Comparison of ENCODE assay signal across 8 cellular contexts in the genomic region with DNA sequence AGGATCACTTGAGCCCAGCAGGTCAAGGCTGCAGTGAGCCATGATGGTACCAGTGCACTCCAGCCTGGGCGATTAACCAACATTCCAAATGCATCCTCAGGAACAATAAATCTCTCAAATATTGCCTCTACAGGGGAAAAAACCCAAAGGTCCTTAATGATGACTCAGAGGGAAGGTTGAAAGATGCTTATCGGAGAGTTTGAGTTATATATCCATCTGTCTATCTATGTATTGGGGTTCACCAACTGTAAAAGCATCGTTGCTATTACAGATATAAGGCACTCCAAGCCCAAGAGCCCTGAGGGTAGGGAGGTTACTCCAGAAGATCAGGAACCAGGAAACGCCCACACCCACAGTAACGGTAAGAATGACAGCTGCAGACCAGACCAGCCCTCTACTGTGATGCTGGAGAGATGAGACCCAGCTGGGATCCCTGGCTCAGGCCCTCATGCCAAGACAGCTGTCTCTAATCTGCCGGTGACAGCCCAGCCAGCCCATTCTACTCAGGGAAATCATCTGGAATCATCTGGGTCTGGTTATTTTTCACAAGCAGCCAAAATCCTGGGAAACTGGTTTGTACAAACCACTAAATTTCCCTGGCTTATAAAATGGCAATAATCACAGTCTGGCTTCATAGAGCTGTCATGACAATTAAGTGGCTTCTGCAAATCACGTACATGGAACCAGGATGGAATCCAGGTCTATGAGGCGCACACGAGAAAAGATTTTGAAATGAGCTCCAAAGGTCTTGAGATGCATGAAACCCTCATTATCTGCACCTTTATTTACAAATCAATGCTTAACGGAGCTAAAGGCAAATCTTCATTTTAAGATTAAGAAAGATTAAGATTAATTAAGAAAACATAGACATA. TPM values are rescaled to one million over a fixed set of nuclear protein-coding genes. Genes with fewer than 3 reads are reported as not detected.
A peak's percentile ranks its signal among the peaks of the same experiment; 100 is the strongest.
DNase-seq lines count a peak whose midpoint lies in the region; ATAC-seq and TF ChIP-seq lines count a peak whose summit lies in the region.

No MANE protein-coding gene starts in this region.

- peak overlapping the region; percentile 97 for H3K27ac Mint-ChIP-seq in activated CD4-positive, alpha-beta memory T cell treated with anti-CD3 and anti-CD28 coated beads, Interleukin-2, amount 10 ng/mL, durations not matched to agents 7 days and 5 days

- peaks cover 13% of the 10 kb centered on the region for H3K36me3 Mint-ChIP-seq in activated CD4-positive, alpha-beta memory T cell treated with anti-CD3 and anti-CD28 coated beads, Interleukin-2, amount 10 ng/mL, durations not matched to agents 7 days and 5 days (ENCODE audit: low read depth)

- no peak overlapping the region for H3K27ac ChIP-seq in A673 (ENCODE audit: low read depth, low read length, poor library complexity, severe bottlenecking)

- no peaks in the 10 kb centered on the region for H3K9me3 ChIP-seq in A673 (ENCODE audit: low read depth, low read length, poor library complexity, severe bottlenecking)

- DNase-seq in A673 (ENCODE audit: low spot score) (peak; percentile 92), H4 (ENCODE audit: low spot score) (peak; percentile 63), left cardiac atrium (peak; percentile 62), COLO829 (ENCODE audit: low spot score) (no peak), GDM1 (lab: John Stamatoyannopoulos, UW) (no peak), dermis blood vessel endothelial cell (no peak)
- DNase-seq in activated CD4-positive, alpha-beta memory T cell treated with anti-CD3 and anti-CD28 coated beads, Interleukin-2, amount 10 ng/mL, durations not matched to agents 7 days and 5 days, result peak; percentile 34

- H3K9me3 Mint-ChIP-seq in activated CD4-positive, alpha-beta memory T cell treated with anti-CD3 and anti-CD28 coated beads, Interleukin-2, amount 10 ng/mL, durations not matched to agents 7 days and 5 days, result no peaks in the 10 kb centered on the region

- BruUV-seq in A673 (replicated peaks; lab: Mats Ljungman, UMichigan), result no TSS peak

- CTCF ChIA-PET in A673 (lab: Charles Lee), result interaction anchor here (0.6 to 1.5 kb wide), 2 partner anchors 9 to 546 kb away, joined by 5 to 8 read pairs; no protein-coding TSS in a partner anchor
- CTCF ChIA-PET in activated CD4-positive, alpha-beta memory T cell treated with anti-CD3 and anti-CD28 coated beads, Interleukin-2, amount 10 ng/mL, durations not matched to agents 7 days and 5 days (lab: Charles Lee), result interaction anchor here (0.5 to 10.1 kb wide), 17 partner anchors 8 to 328 kb away, joined by 3 to 193 read pairs (median 6); partner anchors contain the start of genes IRGQ, PHLDB3, SMG9 and ZNF575

- peak overlapping the region; percentile 37 for H3K4me3 Mint-ChIP-seq in activated CD4-positive, alpha-beta memory T cell treated with anti-CD3 and anti-CD28 coated beads, Interleukin-2, amount 10 ng/mL, durations not matched to agents 7 days and 5 days

- peaks cover 5% of the 10 kb centered on the region for H3K27me3 Mint-ChIP-seq in activated CD4-positive, alpha-beta memory T cell treated with anti-CD3 and anti-CD28 coated beads, Interleukin-2, amount 10 ng/mL, durations not matched to agents 7 days and 5 days

- intact Hi-C loops in A673 (cut with micrococcal nuclease; ENCODE audit: unreplicated experiment) (no loop called here), left cardiac atrium (cut with DNase I) (no loop called here)

- no peak overlapping the region for H3K4me3 ChIP-seq in A673 (ENCODE audit: low read depth, low read length, poor library complexity, severe bottlenecking)

- H3K4me1 ChIP-seq in A673 (ENCODE audit: insufficient read depth, low read length, poor library complexity, severe bottlenecking), result no peaks in the 10 kb centered on the region

- H3K36me3 ChIP-seq in A673 (ENCODE audit: insufficient read depth, low read length, poor library complexity, severe bottlenecking), result no peaks in the 10 kb centered on the region

- peaks cover 41% of the 10 kb centered on the region for H3K4me1 Mint-ChIP-seq in activated CD4-positive, alpha-beta memory T cell treated with anti-CD3 and anti-CD28 coated beads, Interleukin-2, amount 10 ng/mL, durations not matched to agents 7 days and 5 days

- POLR2A ChIA-PET in A673 (lab: Charles Lee; ENCODE audit: low non-redundant PET), result interaction anchor here (0.5 to 0.7 kb wide), 2 partner anchors 25 to 90 kb away, joined by 3 to 8 read pairs; no protein-coding TSS in a partner anchor
- POLR2A ChIA-PET in activated CD4-positive, alpha-beta memory T cell treated with anti-CD3 and anti-CD28 coated beads, Interleukin-2, amount 10 ng/mL, durations not matched to agents 7 days and 5 days (lab: Charles Lee), result interaction anchor here (0.6 to 3.1 kb wide), 12 partner anchors 9 to 343 kb away, joined by 3 to 37 read pairs (median 10); partner anchors contain the start of genes ETHE1, IRGQ, LYPD3 and PHLDB3

- TF ChIP-seq CTCF in A673 (conservative IDR thresholded peaks at IDR 0.05; ENCODE audit: low read depth, low read length), result no peak

- no peaks in the 10 kb centered on the region for H3K27me3 ChIP-seq in A673 (replicated peaks; ENCODE audit: insufficient read depth, low read depth, low read length, poor library complexity)

- ATAC-seq in left cardiac atrium (peak; percentile 94 to 96), GM21390 (IDR thresholded peaks at IDR 0.05; ENCODE audit: unreplicated experiment) (no peak)

RNA-seq across cellular contexts. Expression of gene TEX101, which starts 23.8 kb away (rescaled TPM):
- total RNA-seq in A673 (2021) (not detected in 2 replicates), left cardiac atrium (not detected), dermis blood vessel endothelial cell (not detected in 2 replicates)
- not detected in 2 replicates for total RNA-seq in H4 (2014; rRNA removed; shearing (Covaris generic))
- total RNA-seq in activated CD4-positive, alpha-beta memory T cell treated with anti-CD3 and anti-CD28 coated beads, Interleukin-2, amount 10 ng/mL, durations not matched to agents 7 days and 5 days, result not detected

RNA-seq across cellular contexts. Expression of gene LYPD3, which starts 26.9 kb away (rescaled TPM):
- 0.21 and 0.31 TPM in 2 replicates for total RNA-seq in A673 (2021)
- 0.17 and 0.29 TPM in 2 replicates for total RNA-seq in H4 (2014; rRNA removed; shearing (Covaris generic))
- 1 to 10 TPM in 1 of 2 experiments, under 1 TPM in 1; 0.63 to 1.0 TPM for total RNA-seq in activated CD4-positive, alpha-beta memory T cell treated with anti-CD3 and anti-CD28 coated beads, Interleukin-2, amount 10 ng/mL, durations not matched to agents 7 days and 5 days
- total RNA-seq in left cardiac atrium, result under 1 TPM; 0.35 to 0.42 TPM
- total RNA-seq in dermis blood vessel endothelial cell, result 0.17 and 0.33 TPM in 2 replicates

Comparison
In these comparisons a context has a peak if more than half of its experiments do, and no peak if none do; other contexts are left out.
1. DNase-seq: peak in A673 (single experiment), H4 (single experiment), activated CD4-positive, alpha-beta memory T cell treated with anti-CD3 and anti-CD28 coated beads, Interleukin-2, amount 10 ng/mL, durations not matched to agents 7 days and 5 days (single experiment) and left cardiac atrium (single experiment); none in COLO829 (single experiment), GDM1 (single experiment) and dermis blood vessel endothelial cell (single experiment).